9 cellular contexts compared by ENCODE assay signal in the genomic region with DNA sequence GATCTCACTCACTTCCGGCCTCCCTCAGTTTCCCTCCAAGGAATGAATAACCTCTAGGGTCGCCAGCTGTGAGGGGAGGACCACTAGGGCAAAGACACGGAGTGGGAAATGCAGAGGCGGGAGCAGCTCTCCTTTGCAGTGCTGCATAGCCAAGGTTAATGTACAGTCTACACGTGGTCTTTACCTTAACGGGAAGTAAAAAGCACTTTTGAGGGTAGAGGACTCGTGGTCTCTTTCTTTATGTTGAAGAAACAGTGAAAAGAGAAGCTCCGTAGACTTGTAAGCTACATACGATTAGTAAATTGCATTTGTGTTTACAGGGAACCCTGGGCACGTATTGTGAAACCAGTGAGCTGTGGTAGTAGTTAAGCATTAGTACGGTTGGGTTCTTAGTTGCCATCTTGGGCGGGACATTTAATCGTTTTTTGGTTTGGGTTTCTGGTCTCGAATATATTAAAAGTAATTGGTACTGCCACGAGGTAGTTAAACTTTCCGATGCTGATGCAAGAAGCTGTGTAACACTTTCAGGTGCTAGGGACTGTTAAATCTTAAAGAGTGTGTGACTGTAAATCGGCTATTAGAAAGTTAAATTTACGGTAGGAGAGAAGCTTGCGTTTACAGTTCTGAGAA. TPM values are rescaled to one million over a fixed set of nuclear protein-coding genes. Genes with fewer than 3 reads are reported as not detected.
DNase-seq lines count a peak whose midpoint lies in the region; ATAC-seq, FAIRE-seq and TF ChIP-seq lines count a peak whose summit lies in the region.
"Had no signal": no experiment of that assay in that cellular context is flagged by ENCODE, and none has a peak within 500 bp of the region (broad histone marks: within the 10 kb centered on the region; RNA-seq: fewer than 3 reads in every experiment).

No MANE protein-coding gene starts in this region.

- no peaks in the 10 kb centered on the region for H3K36me3 ChIP-seq in CD4-positive, CD25-positive, alpha-beta regulatory T cell (ENCODE audit: control insufficient read depth, insufficient read depth, low read length)
- H3K36me3 ChIP-seq in Peyer's patch (no peaks in the 10 kb centered on the region), bronchial epithelial cell (ENCODE audit: control insufficient read depth, insufficient read depth, low read length) (no peaks in the 10 kb centered on the region), upper lobe of left lung (no peaks in the 10 kb centered on the region)

- 1% methylated on average over 19 of the region's 19 CpGs for whole genome bisulfite sequencing in upper lobe of left lung, 2 donors

- H3K27ac ChIP-seq in CD4-positive, CD25-positive, alpha-beta regulatory T cell (ENCODE audit: insufficient read depth, low read length, poor library complexity, severe bottlenecking), result peak overlapping the region; percentile 95
- H3K27ac ChIP-seq in Peyer's patch, result peak overlapping the region; percentile 80 to 94 (median 83)
- peak overlapping the region; percentile 88 to 97 (median 96) for H3K27ac ChIP-seq in upper lobe of left lung

- H3K4me3 ChIP-seq in CD4-positive, CD25-positive, alpha-beta regulatory T cell (ENCODE audit: low read depth, low read length), result peak overlapping the region; percentile 91
- H3K4me3 ChIP-seq in Peyer's patch (peak overlapping the region; percentile 71 to 98 (median 72)), bronchial epithelial cell (ENCODE audit: low read depth, low read length) (peak overlapping the region; percentile 94), upper lobe of left lung (peak overlapping the region; percentile 73 to 89 (median 78))

- no peaks in the 10 kb centered on the region for H3K9me3 Mint-ChIP-seq in CD4-positive, CD25-positive, alpha-beta regulatory T cell

- peak overlapping the region; percentile 99 to 100 (median 100) for H3K27ac Mint-ChIP-seq in CD4-positive, CD25-positive, alpha-beta regulatory T cell

- no peaks in the 10 kb centered on the region for H3K36me3 Mint-ChIP-seq in CD4-positive, CD25-positive, alpha-beta regulatory T cell

- peak overlapping the region; percentile 96 to 100 (median 98) for H3K4me3 Mint-ChIP-seq in CD4-positive, CD25-positive, alpha-beta regulatory T cell

- no peak for TF ChIP-seq CTCF in Peyer's patch (IDR thresholded peaks at IDR 0.05)
- no peak for TF ChIP-seq CTCF in bronchial epithelial cell (IDR thresholded peaks at IDR 0.05; ENCODE audit: insufficient read depth, low read length, severe bottlenecking)
- TF ChIP-seq CTCF in upper lobe of left lung (IDR thresholded peaks at IDR 0.05), result no peak

- ATAC-seq in CD4-positive, CD25-positive, alpha-beta regulatory T cell (ENCODE audit: low read depth in 2 of 2), result no peak
- ATAC-seq in GM18909 (IDR thresholded peaks at IDR 0.05; ENCODE audit: poor library complexity, unreplicated experiment) (peak; percentile 38), HG03135 (IDR thresholded peaks at IDR 0.05; ENCODE audit: unreplicated experiment) (peak; percentile 41), upper lobe of left lung (ENCODE audit: low FRiP score in 2 of 2) (peak; percentile 4 to 50)

- H3K27me3 Mint-ChIP-seq in CD4-positive, CD25-positive, alpha-beta regulatory T cell, result peaks cover 6% of the 10 kb centered on the region

- peaks cover 20 to 61% (median 38%) of the 10 kb centered on the region in 4 donors for H3K4me1 Mint-ChIP-seq in CD4-positive, CD25-positive, alpha-beta regulatory T cell

- H3K27me3 ChIP-seq in CD4-positive, CD25-positive, alpha-beta regulatory T cell (ENCODE audit: control insufficient read depth, insufficient read depth, low read length), result peaks cover 3% of the 10 kb centered on the region
- H3K27me3 ChIP-seq in Peyer's patch (no peaks in the 10 kb centered on the region), bronchial epithelial cell (ENCODE audit: control insufficient read depth, insufficient read depth, low read length) (no peaks in the 10 kb centered on the region), upper lobe of left lung (no peaks in the 10 kb centered on the region)

- peaks cover 44% of the 10 kb centered on the region for H3K4me1 ChIP-seq in CD4-positive, CD25-positive, alpha-beta regulatory T cell (ENCODE audit: control insufficient read depth, insufficient read depth, low read length, poor library complexity, severe bottlenecking)
- H3K4me1 ChIP-seq in Peyer's patch, result peaks cover 4 to 20% (median 5%) of the 10 kb centered on the region in 4 donors
- peaks cover 12 to 64% (median 36%) of the 10 kb centered on the region in 4 donors for H3K4me1 ChIP-seq in upper lobe of left lung

- no peaks in the 10 kb centered on the region for H3K9me3 ChIP-seq in CD4-positive, CD25-positive, alpha-beta regulatory T cell (ENCODE audit: control insufficient read depth in 2 of 2, low read length in 2 of 2)
- H3K9me3 ChIP-seq in Peyer's patch (no peaks in the 10 kb centered on the region), upper lobe of left lung (no peaks in the 10 kb centered on the region)

- DNase-seq in CD4-positive, CD25-positive, alpha-beta regulatory T cell, result peak in 2 of 3 donors; percentile 5 to 59
- DNase-seq in Peyer's patch (no peak), bronchial epithelial cell (ENCODE audit: low read depth) (peak; percentile 38), lung microvascular endothelial cell (ENCODE audit: low read depth in 2 of 2) (peak; percentile 33 to 42), upper lobe of left lung (no peak), NCI-H1436 treated with DMSO at 0.1 percent for 48 hours (lab: John Stamatoyannopoulos, UW) (no peak)

- no peak for FAIRE-seq in bronchial epithelial cell (lab: Jason Lieb, UNC)

- no peak for TF ChIP-seq EP300 in upper lobe of left lung (IDR thresholded peaks at IDR 0.05)

- TF ChIP-seq POLR2A in Peyer's patch (IDR thresholded peaks at IDR 0.05) (no peak), upper lobe of left lung (IDR thresholded peaks at IDR 0.05) (no peak)

RNA-seq across cellular contexts. Expression of gene U2SURP, which starts 0.8 kb away (rescaled TPM):
- 175 TPM for total RNA-seq in CD4-positive, CD25-positive, alpha-beta regulatory T cell
- polyA plus RNA-seq in CD4-positive, CD25-positive, alpha-beta regulatory T cell, result 100 to 1,000 TPM in 3 of 4 donors, 10 to 100 TPM in 1; 94.2 to 119 (median 115) TPM
- 100 to 1,000 TPM in 1 of 4 donors, 10 to 100 TPM in 3; 67.4 to 138 (median 78.8) TPM for total RNA-seq in Peyer's patch
- total RNA-seq in bronchial epithelial cell, result 40.8 and 47.6 TPM in 2 replicates
- total RNA-seq in lung microvascular endothelial cell, result 18.5 and 27.2 TPM in 2 replicates
- total RNA-seq in upper lobe of left lung, result 100 to 1,000 TPM in 2 of 6 donors, 10 to 100 TPM in 4; 47.4 to 126 (median 58.6) TPM

RNA-seq across cellular contexts. Expression of gene PAQR9, which starts 38.7 kb away (rescaled TPM):
- total RNA-seq in CD4-positive, CD25-positive, alpha-beta regulatory T cell, result not detected
- not detected for polyA plus RNA-seq in CD4-positive, CD25-positive, alpha-beta regulatory T cell
- total RNA-seq in Peyer's patch, result not detected
- total RNA-seq in bronchial epithelial cell, result not detected in 2 replicates
- not detected in 2 replicates for total RNA-seq in lung microvascular endothelial cell
- not detected for total RNA-seq in upper lobe of left lung
- total RNA-seq: activated CD8-positive, alpha-beta memory T cell treated with anti-CD3 and anti-CD28 coated beads for 36 hours had no signal

Comparison
In these comparisons a context has a peak if more than half of its experiments do, and no peak if none do; other contexts are left out.
1. ATAC-seq: peak in GM18909 (single experiment), HG03135 (single experiment) and upper lobe of left lung (2 of 2); none in CD4-positive, CD25-positive, alpha-beta regulatory T cell (0 of 2).
2. DNase-seq: peak in CD4-positive, CD25-positive, alpha-beta regulatory T cell (2 of 3), bronchial epithelial cell (single experiment) and lung microvascular endothelial cell (2 of 2); none in Peyer's patch (0 of 3), upper lobe of left lung (0 of 2) and NCI-H1436 treated with DMSO at 0.1 percent for 48 hours (single experiment).
3. Peak in every context shown above with its lines, with median percentiles within 50 percentile points of each other: H3K27ac ChIP-seq and H3K4me3 ChIP-seq.